15 cellular contexts compared by ENCODE assay signal in the genomic region with DNA sequence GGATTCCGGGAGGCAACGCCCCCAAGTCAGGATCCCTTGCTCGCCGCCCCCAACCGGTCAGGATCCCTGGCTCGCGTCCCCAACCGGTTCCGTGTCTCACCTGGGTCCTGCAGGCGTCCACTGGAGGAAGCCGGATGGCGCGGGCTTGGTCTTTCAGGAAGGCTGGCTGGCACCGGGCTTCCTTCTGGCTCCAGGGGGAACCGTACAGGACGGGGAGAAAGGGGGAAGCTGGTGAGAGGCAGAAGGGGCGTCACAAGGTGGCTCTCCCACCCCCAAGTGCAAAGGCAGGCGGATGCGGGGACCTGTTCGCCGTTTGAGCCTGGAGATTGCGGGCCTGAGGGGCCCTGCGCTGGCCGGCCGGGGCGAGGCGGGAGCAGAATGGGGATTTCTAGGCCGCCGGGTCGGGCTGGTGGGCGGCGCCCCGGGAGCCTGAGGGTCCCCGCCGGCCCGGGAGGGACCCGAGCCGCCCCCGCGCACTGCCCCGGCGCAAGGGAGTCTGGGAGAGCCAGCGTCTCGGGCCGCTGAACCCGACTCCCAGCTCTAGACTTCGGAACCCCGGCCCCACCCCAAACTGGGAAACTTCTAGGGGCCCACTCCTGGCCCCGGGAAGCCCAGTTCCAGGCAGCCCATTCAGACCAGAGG.
DNase-seq lines count a peak whose midpoint lies in the region; ATAC-seq, FAIRE-seq and TF ChIP-seq lines count a peak whose summit lies in the region.
"Had no signal": no experiment of that assay in that cellular context is flagged by ENCODE, and none has a peak within 500 bp of the region (broad histone marks: within the 10 kb centered on the region; RNA-seq: fewer than 3 reads in every experiment).

No MANE protein-coding gene starts in this region.

- no peak for FAIRE-seq in pancreas (lab: Jason Lieb, UNC)
- FAIRE-seq: endothelial cell of umbilical vein, GM12891 had no signal

- TF ChIP-seq CTCF in AG10803 (conservative IDR thresholded peaks at IDR 0.05; ENCODE audit: low read length), result no peak
- TF ChIP-seq CTCF in gastroesophageal sphincter (IDR thresholded peaks at IDR 0.05), result no peak
- TF ChIP-seq CTCF in pancreas (IDR thresholded peaks at IDR 0.05), result no peak

- H3K27ac ChIP-seq in gastroesophageal sphincter (no peak overlapping the region), pancreas (no peak overlapping the region)
- H3K27ac ChIP-seq: C4-2B had no signal

- H3K36me3 ChIP-seq in gastroesophageal sphincter (no peaks in the 10 kb centered on the region), pancreas (no peaks in the 10 kb centered on the region)

- H3K4me3 ChIP-seq in AG10803 (ENCODE audit: low read length) (peak overlapping the region; percentile 12; the same call in 1 of the 2 replicates), gastroesophageal sphincter (peak overlapping the region; percentile 4 to 46), pancreas (peak overlapping the region in 2 of 4 donors; percentile 14 to 38)
- H3K4me3 ChIP-seq: MG63 had no signal

- no peak for TF ChIP-seq POLR2A in gastroesophageal sphincter (IDR thresholded peaks at IDR 0.05)

- intact Hi-C loops in pancreas (cut with DNase I), result no loop called here

- peaks cover 0 to 22% (median 0%) of the 10 kb centered on the region in 3 donors for H3K4me1 ChIP-seq in gastroesophageal sphincter
- H3K4me1 ChIP-seq in pancreas, result peaks cover 0 to 3% (median 0%) of the 10 kb centered on the region in 3 donors

- TF ChIP-seq RAD21 in Ishikawa (IDR thresholded peaks at IDR 0.05; ENCODE audit: low read depth), result no peak

- DNase-seq in AG10803 (ENCODE audit: low read depth) (no peak), pancreas (peak in 2 of 6 donors; percentile 70 to 80), HCEC 1CT (no peak), NCI-H1417 treated with DMSO at 0.1 percent for 48 hours (lab: John Stamatoyannopoulos, UW) (no peak), DMS153 (lab: John Stamatoyannopoulos, UW) (no peak)
- DNase-seq in stimulated activated naive CD4-positive, alpha-beta T cell treated with Interleukin-2 at 50 U/mL for 16 hours (lab: John Stamatoyannopoulos, UW), result no peak
- DNase-seq: activated naive CD4-positive, alpha-beta T cell; mammary epithelial cell; MG63 had no signal

- WGBS in gastroesophageal sphincter (ENCODE audit: low coverage in 1 of 2), 2 donors, result 26 to 30% methylated on average over 2 to 3 of the region's 49 CpGs
- WGBS in pancreas, 2 donors, result 6 to 16% methylated on average over 45 to 49 of the region's 49 CpGs

- ATAC-seq in gastroesophageal sphincter (no peak), pancreas (peak in 3 of 4 donors; percentile 31 to 39 (median 33))
- ATAC-seq: Panc1 had no signal

- H3K9me3 ChIP-seq in gastroesophageal sphincter, result no peaks in the 10 kb centered on the region
- H3K9me3 ChIP-seq in pancreas, result no peaks in the 10 kb centered on the region
- H3K9me3 ChIP-seq: MG63 had no signal

- H3K27me3 ChIP-seq in gastroesophageal sphincter (peaks cover 15% of the 10 kb centered on the region), pancreas (peaks cover 0 to 56% (median 11%) of the 10 kb centered on the region in 4 donors)
- H3K27me3 ChIP-seq: MG63 had no signal

- TF ChIP-seq EP300 in Ishikawa (IDR thresholded peaks at IDR 0.05; ENCODE audit: borderline replicate concordance), result no peak
- no peak for TF ChIP-seq EP300 in gastroesophageal sphincter (IDR thresholded peaks at IDR 0.05)

TF ChIP-seq in Ishikawa, 13 proteins besides CTCF, POLR2A, EP300 and RAD21:
- TF ChIP-seq MAX (IDR thresholded peaks at IDR 0.05) (peak; percentile 24; the same call in 1 of the 2 replicates), EGR1 (IDR thresholded peaks at IDR 0.05) (no peak), REST (IDR thresholded peaks at IDR 0.05; ENCODE audit: low read depth) (no peak), YY1 (IDR thresholded peaks at IDR 0.05; ENCODE audit: low read depth) (0 out of 2 replicates have a peak, but pooled peaks have one; percentile 13), CREB1 (IDR thresholded peaks at IDR 0.05; ENCODE audit: low read depth) (no peak), NFIC (IDR thresholded peaks at IDR 0.05) (no peak), TAF1 (IDR thresholded peaks at IDR 0.05; ENCODE audit: low read depth) (no peak), FOXM1 (IDR thresholded peaks at IDR 0.05; ENCODE audit: borderline replicate concordance, low read depth) (no peak), TCF12 (IDR thresholded peaks at IDR 0.05; ENCODE audit: low read depth) (no peak), TEAD4 (IDR thresholded peaks at IDR 0.05) (no peak), CEBPB (IDR thresholded peaks at IDR 0.05) (no peak), USF1 (IDR thresholded peaks at IDR 0.05) (no peak), ZBTB7A (IDR thresholded peaks at IDR 0.05; ENCODE audit: low read depth) (0 out of 2 replicates have a peak, but pooled peaks have one; percentile 33)
